In genomic region chr1:61711969-61712368, GRCh38 we compare ENCODE assay signal across 2 cellular contexts.
TF ChIP-seq lines count a peak whose summit lies in the region.

No MANE protein-coding gene starts in this region.

TF ChIP-seq in HepG2, 621 proteins besides CTCF, POLR2A, EP300 and RAD21:
- TF ChIP-seq ZNF776 (CRISPR knock-in tag; IDR thresholded peaks at IDR 0.05) (no peak), RBM22 (optimal IDR thresholded peaks at IDR 0.05; ENCODE audit: low read length) (no peak), GABPB1 (CRISPR knock-in tag; IDR thresholded peaks at IDR 0.05) (no peak), ZNF260 (CRISPR knock-in tag; IDR thresholded peaks at IDR 0.05; ENCODE audit: borderline replicate concordance, low read depth) (no peak), ZNF567 (CRISPR knock-in tag; IDR thresholded peaks at IDR 0.05; ENCODE audit: borderline replicate concordance) (no peak), MATR3 (CRISPR knock-in tag; IDR thresholded peaks at IDR 0.05) (no peak), GATAD2A (CRISPR knock-in tag; IDR thresholded peaks at IDR 0.05) (no peak), MEIS2 (CRISPR knock-in tag; IDR thresholded peaks at IDR 0.05) (no peak), ZNF709 (CRISPR knock-in tag; IDR thresholded peaks at IDR 0.05) (no peak), ZNF768 (CRISPR knock-in tag; IDR thresholded peaks at IDR 0.05) (no peak), THAP7 (CRISPR knock-in tag; IDR thresholded peaks at IDR 0.05) (no peak), ETV6 (CRISPR knock-in tag; conservative IDR thresholded peaks at IDR 0.05) (no peak), YEATS4 (CRISPR knock-in tag; IDR thresholded peaks at IDR 0.05; ENCODE audit: borderline replicate concordance) (no peak)
TF ChIP-seq in HepG2: peak in this region for 0.

TF ChIP-seq in IMR-90, 13 proteins besides CTCF, POLR2A, EP300 and RAD21:
- TF ChIP-seq ELK1 (IDR thresholded peaks at IDR 0.05; ENCODE audit: borderline replicate concordance, low read depth, low read length) = no peak
- TF ChIP-seq SMC3 (IDR thresholded peaks at IDR 0.05; ENCODE audit: low read depth, low read length) = no peak
- no peak for TF ChIP-seq RCOR1 (IDR thresholded peaks at IDR 0.05; ENCODE audit: insufficient replicate concordance, low read length)
- TF ChIP-seq BHLHE40 (IDR thresholded peaks at IDR 0.05; ENCODE audit: low read depth, low read length) = no peak
- TF ChIP-seq RFX5 (IDR thresholded peaks at IDR 0.05; ENCODE audit: low read depth, low read length) = no peak
- TF ChIP-seq CHD1 (IDR thresholded peaks at IDR 0.05; ENCODE audit: low read depth, low read length) = no peak
